2 cellular contexts compared by ENCODE assay signal in the genomic region with DNA sequence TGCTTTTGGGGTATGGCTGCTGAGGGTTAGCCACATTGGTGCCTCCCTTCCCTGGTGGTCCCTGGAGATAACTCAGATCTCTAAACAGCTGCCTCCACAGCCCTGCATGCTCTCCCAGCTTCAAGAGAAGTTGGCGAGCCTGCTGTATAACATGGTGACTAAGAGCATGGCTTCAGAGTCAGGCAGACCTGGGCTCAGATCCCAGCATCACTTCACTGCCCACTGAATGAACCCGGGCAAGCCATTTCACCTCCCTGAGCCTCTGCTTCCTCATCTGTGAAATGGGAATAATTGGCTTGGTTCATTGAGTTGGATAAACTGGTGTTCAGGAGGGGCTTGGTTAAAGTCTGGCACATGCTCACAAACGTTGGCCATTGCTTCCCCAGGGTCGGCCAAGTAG.
TF ChIP-seq lines count a peak whose summit lies in the region.

No MANE protein-coding gene starts in this region.

TF ChIP-seq in HepG2, 621 proteins besides CTCF, POLR2A, EP300 and RAD21:
- TF ChIP-seq ZNF629 (CRISPR knock-in tag; conservative IDR thresholded peaks at IDR 0.05) (peak; percentile 75), TARDBP (CRISPR knock-in tag; IDR thresholded peaks at IDR 0.05) (no peak), ZSCAN31 (CRISPR knock-in tag; IDR thresholded peaks at IDR 0.05; ENCODE audit: low read depth) (no peak)

TF ChIP-seq in HEK293T, 16 proteins besides CTCF, POLR2A, EP300 and RAD21:
- no peak for TF ChIP-seq NFRKB (IDR thresholded peaks at IDR 0.05)
- no peak for TF ChIP-seq SP1 (IDR thresholded peaks at IDR 0.05)
- TF ChIP-seq, protein P1, sequence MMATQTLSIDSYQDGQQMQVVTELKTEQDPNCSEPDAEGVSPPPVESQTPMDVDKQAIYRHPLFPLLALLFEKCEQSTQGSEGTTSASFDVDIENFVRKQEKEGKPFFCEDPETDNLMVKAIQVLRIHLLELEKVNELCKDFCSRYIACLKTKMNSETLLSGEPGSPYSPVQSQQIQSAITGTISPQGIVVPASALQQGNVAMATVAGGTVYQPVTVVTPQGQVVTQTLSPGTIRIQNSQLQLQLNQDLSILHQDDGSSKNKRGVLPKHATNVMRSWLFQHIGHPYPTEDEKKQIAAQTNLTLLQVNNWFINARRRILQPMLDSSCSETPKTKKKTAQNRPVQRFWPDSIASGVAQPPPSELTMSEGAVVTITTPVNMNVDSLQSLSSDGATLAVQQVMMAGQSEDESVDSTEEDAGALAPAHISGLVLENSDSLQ (IDR thresholded peaks at IDR 0.05): no peak
- no peak for TF ChIP-seq ELF4 (IDR thresholded peaks at IDR 0.05)
- TF ChIP-seq FOXA1 (IDR thresholded peaks at IDR 0.05): no peak
- no peak for TF ChIP-seq FOXM1 (IDR thresholded peaks at IDR 0.05; ENCODE audit: borderline replicate concordance)
- no peak for TF ChIP-seq CTBP1 (IDR thresholded peaks at IDR 0.05; ENCODE audit: borderline replicate concordance)
- no peak for TF ChIP-seq BHLHE40 (IDR thresholded peaks at IDR 0.05; ENCODE audit: borderline replicate concordance)
- no peak for TF ChIP-seq ZNF384 (IDR thresholded peaks at IDR 0.05)
- no peak for TF ChIP-seq ARNT (IDR thresholded peaks at IDR 0.05)
